ENCODE assay signal across 14 cellular contexts in genomic region chr17:75602644-75603043, GRCh38. TPM values are rescaled to one million over a fixed set of nuclear protein-coding genes. Genes with fewer than 3 reads are reported as not detected.
DNase-seq lines count a peak whose midpoint lies in the region; FAIRE-seq and TF ChIP-seq lines count a peak whose summit lies in the region.
"Had no signal": no experiment of that assay in that cellular context is flagged by ENCODE, and none has a peak within 500 bp of the region (broad histone marks: within the 10 kb centered on the region; RNA-seq: fewer than 3 reads in every experiment).

No MANE protein-coding gene starts in this region.

- H3K4me1 ChIP-seq in kidney (ENCODE audit: control insufficient read depth in 1 of 2, insufficient read depth in 1 of 2, low read depth in 1 of 2, low read length in 2 of 2) (no peaks in the 10 kb centered on the region), sigmoid colon (no peaks in the 10 kb centered on the region)

- in situ Hi-C loops in ACHN (cut with HindIII; ENCODE audit: low pct_ligation_motif_present, low pct_unique_long_range_greater_than_20kb, low sequenced_read_pairs), result no loop called here

- TF ChIP-seq POLR2A in sigmoid colon (IDR thresholded peaks at IDR 0.05), result no peak

- H3K27me3 ChIP-seq in MG63 (no peaks in the 10 kb centered on the region), sigmoid colon (no peaks in the 10 kb centered on the region)
- H3K27me3 ChIP-seq: Peyer's patch had no signal

- DNase-seq in ACHN (peak; percentile 63), MG63 (peak; percentile 54), kidney (peak; percentile 81), sigmoid colon (peak; percentile 57), NCI-H1694 (lab: John Stamatoyannopoulos, UW) (no peak), GF-D8 (lab: John Stamatoyannopoulos, UW) (no peak), D341Med (ENCODE audit: low spot score) (no peak)
- DNase-seq: CD4-positive, alpha-beta T cell; H7; Kasumi-1; NCI-H1417; NCI-H2029; Peyer's patch had no signal

- WGBS in sigmoid colon, 2 donors, result 90 to 91% methylated on average over 12 of the region's 12 CpGs

- TF ChIP-seq EP300 in sigmoid colon (IDR thresholded peaks at IDR 0.05), result no peak

- H3K4me3 ChIP-seq in MG63, result no peak overlapping the region
- no peak overlapping the region for H3K4me3 ChIP-seq in kidney (ENCODE audit: low read length in 2 of 2)
- no peak overlapping the region for H3K4me3 ChIP-seq in sigmoid colon
- H3K4me3 ChIP-seq: Peyer's patch had no signal

- FAIRE-seq in kidney (lab: Jason Lieb, UNC), result no peak
- FAIRE-seq: D721Med had no signal

- H3K36me3 ChIP-seq in MG63 (no peaks in the 10 kb centered on the region), kidney (ENCODE audit: control insufficient read depth in 1 of 2, insufficient read depth in 2 of 2, low read length in 2 of 2) (no peaks in the 10 kb centered on the region), sigmoid colon (no peaks in the 10 kb centered on the region)
- H3K36me3 ChIP-seq: Peyer's patch had no signal

- intact Hi-C loops in kidney (cut with DNase I), result no loop called here
- intact Hi-C loops in sigmoid colon (cut with DNase I), result no loop called here

- TF ChIP-seq CTCF in kidney (IDR thresholded peaks at IDR 0.05; ENCODE audit: borderline replicate concordance, extremely low read depth, insufficient read depth) (no peak), sigmoid colon (IDR thresholded peaks at IDR 0.05) (no peak)

- H3K27ac ChIP-seq in kidney (ENCODE audit: low read depth in 2 of 2, low read length in 2 of 2) (no peak overlapping the region), sigmoid colon (no peak overlapping the region)

- H3K9ac ChIP-seq in kidney (ENCODE audit: low read length in 2 of 2), result no peak overlapping the region

- H3K9me3 ChIP-seq in MG63, result no peaks in the 10 kb centered on the region
- no peaks in the 10 kb centered on the region for H3K9me3 ChIP-seq in kidney (ENCODE audit: control insufficient read depth in 1 of 2, low read length in 2 of 2)
- no peaks in the 10 kb centered on the region for H3K9me3 ChIP-seq in sigmoid colon
- H3K9me3 ChIP-seq: Peyer's patch had no signal

RNA-seq across cellular contexts. Expression of gene MYO15B, which starts 15.0 kb away (rescaled TPM):
- total RNA-seq in MG63 (2014; rRNA removed; shearing (Covaris generic); ENCODE audit: low replicate concordance), result 0.15 and 4.7 TPM in 2 replicates
- 286 TPM for total RNA-seq in kidney
- 139 TPM for polyA plus RNA-seq in kidney (ENCODE audit: insufficient read depth, low read depth, low replicate concordance)
- total RNA-seq in sigmoid colon, result 100 to 1,000 TPM in 1 of 4 donors, 10 to 100 TPM in 3; 33.1 to 117 (median 52.0) TPM
- polyA plus RNA-seq in sigmoid colon, result 100 to 1,000 TPM; 212 to 460 (median 250) TPM

RNA-seq across cellular contexts. Expression of gene SMIM5, which starts 30.6 kb away (rescaled TPM):
- total RNA-seq in MG63 (2014; rRNA removed; shearing (Covaris generic); ENCODE audit: low replicate concordance), result 0.69 TPM in 1 of 2 replicates, not detected in the other
- total RNA-seq in kidney (8.0 TPM), sigmoid colon (1 to 10 TPM in 3 of 4 donors, under 1 TPM in 1; 0.82 to 7.2 (median 3.8) TPM)
- polyA plus RNA-seq in kidney (ENCODE audit: insufficient read depth, low read depth, low replicate concordance) (63.0 TPM), sigmoid colon (10 to 100 TPM in 1 of 3 donors, 1 to 10 TPM in 2; 5.5 to 29.6 (median 6.0) TPM)
- total RNA-seq: H7 had no signal

Comparison
In these comparisons a context has a peak if more than half of its experiments do, and no peak if none do; other contexts are left out.
1. DNase-seq: peak in ACHN (single experiment), MG63 (single experiment), kidney (single experiment) and sigmoid colon (single experiment); none in NCI-H1694 (single experiment), GF-D8 (single experiment) and D341Med (single experiment).